8 cellular contexts compared by ENCODE assay signal in the genomic region with DNA sequence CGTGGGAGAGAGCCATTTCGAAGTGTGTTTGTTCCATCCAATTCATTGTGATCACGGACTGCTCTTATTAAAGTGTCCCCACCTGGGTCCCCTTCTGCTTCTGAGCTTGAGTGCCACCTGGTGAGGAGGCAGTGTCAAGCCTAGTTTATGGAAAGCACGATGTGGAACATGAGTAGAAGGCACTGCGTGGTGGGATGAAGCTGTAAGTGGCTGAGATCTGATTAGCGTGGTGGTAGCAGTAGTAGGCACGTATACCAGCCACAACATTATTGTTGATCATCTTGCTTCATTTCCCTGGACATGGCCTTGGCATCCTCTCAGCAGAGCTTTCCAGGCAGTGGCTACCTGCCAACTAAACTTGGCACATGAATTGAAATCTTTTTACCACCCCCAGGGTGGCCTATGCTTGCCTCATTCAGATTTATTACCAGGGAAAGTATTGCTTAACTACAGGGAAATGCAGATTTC. TPM values are rescaled to one million over a fixed set of nuclear protein-coding genes. Genes with fewer than 3 reads are reported as not detected.
DNase-seq lines count a peak whose midpoint lies in the region; ATAC-seq and TF ChIP-seq lines count a peak whose summit lies in the region.

No MANE protein-coding gene starts in this region.

- CTCF ChIA-PET in CD8-positive, alpha-beta T cell (lab: Charles Lee): interaction anchor here (0.6 to 1.0 kb wide), 2 partner anchors 35 to 73 kb away, joined by 3 read pairs; no protein-coding TSS in a partner anchor

- no peak overlapping the region for H3K27ac ChIP-seq in CD8-positive, alpha-beta T cell (ENCODE audit: low read depth, low read length)

- no peak overlapping the region for H3K27ac Mint-ChIP-seq in CD8-positive, alpha-beta T cell

- intact Hi-C loops in CD8-positive, alpha-beta T cell (cut with DNase I, micrococcal nuclease): loop anchor here in 1 of 2 experiments (2.0 kb wide), 1 partner anchor 74 kb away; no protein-coding TSS in a partner anchor

- ATAC-seq in GM21529 (IDR thresholded peaks at IDR 0.05; ENCODE audit: unreplicated experiment): peak; percentile 65
- peak; percentile 73 for ATAC-seq in omental fat pad (ENCODE audit: low FRiP score)
- ATAC-seq in CD8-positive, alpha-beta T cell: no peak

- H3K27me3 ChIP-seq in CD8-positive, alpha-beta T cell (ENCODE audit: insufficient read depth, low read length): no peaks in the 10 kb centered on the region

- TF ChIP-seq CTCF in omental fat pad (IDR thresholded peaks at IDR 0.05): no peak
- TF ChIP-seq CTCF in CD8-positive, alpha-beta T cell (IDR thresholded peaks at IDR 0.05): no peak

- H3K9me3 Mint-ChIP-seq in CD8-positive, alpha-beta T cell: no peaks in the 10 kb centered on the region

- POLR2A ChIA-PET in CD8-positive, alpha-beta T cell (lab: Charles Lee): no interaction called here

- no peaks in the 10 kb centered on the region for H3K4me1 ChIP-seq in CD8-positive, alpha-beta T cell (ENCODE audit: insufficient read depth, low read length)

- H3K36me3 Mint-ChIP-seq in CD8-positive, alpha-beta T cell: peaks cover 2% of the 10 kb centered on the region

- H3K4me3 ChIP-seq in CD8-positive, alpha-beta T cell (ENCODE audit: low read depth, low read length): no peak overlapping the region

- H3K4me3 Mint-ChIP-seq in CD8-positive, alpha-beta T cell: no peak overlapping the region

- H3K36me3 ChIP-seq in CD8-positive, alpha-beta T cell (ENCODE audit: insufficient read depth, low read length): no peaks in the 10 kb centered on the region

- H3K9me3 ChIP-seq in CD8-positive, alpha-beta T cell (ENCODE audit: low read length): no peaks in the 10 kb centered on the region

- no peaks in the 10 kb centered on the region for H3K27me3 Mint-ChIP-seq in CD8-positive, alpha-beta T cell (ENCODE audit: low read depth)

- no peaks in the 10 kb centered on the region for H3K4me1 Mint-ChIP-seq in CD8-positive, alpha-beta T cell (ENCODE audit: low read depth)

- DNase-seq in Daoy (ENCODE audit: low read depth) (peak; percentile 45), NCI-H1105 (lab: John Stamatoyannopoulos, UW) (peak; percentile 53), cerebellar cortex (ENCODE audit: low spot score) (peak; percentile 64), omental fat pad (ENCODE audit: low spot score) (no peak), GF-D8 (lab: John Stamatoyannopoulos, UW) (no peak), GM19238 (ENCODE audit: insufficient read length, low spot score) (no peak)
- no peak for DNase-seq in CD8-positive, alpha-beta T cell

RNA-seq across cellular contexts. Expression of a gene that starts 46.4 kb away (rescaled TPM):
- total RNA-seq in Daoy (2014; rRNA removed; shearing (Covaris generic)): 29.7 and 31.3 TPM in 2 replicates
- total RNA-seq in omental fat pad: 10 to 100 TPM; 11.8 to 23.4 (median 21.0) TPM
- 1 to 10 TPM; 3.0 to 3.5 TPM for total RNA-seq in CD8-positive, alpha-beta T cell

Comparison
In these comparisons a context has a peak if more than half of its experiments do, and no peak if none do; other contexts are left out.
1. DNase-seq: peak in Daoy (single experiment), NCI-H1105 (single experiment) and cerebellar cortex (single experiment); none in omental fat pad (single experiment), GF-D8 (single experiment), CD8-positive, alpha-beta T cell (0 of 7) and GM19238 (single experiment).